In the genomic region with DNA sequence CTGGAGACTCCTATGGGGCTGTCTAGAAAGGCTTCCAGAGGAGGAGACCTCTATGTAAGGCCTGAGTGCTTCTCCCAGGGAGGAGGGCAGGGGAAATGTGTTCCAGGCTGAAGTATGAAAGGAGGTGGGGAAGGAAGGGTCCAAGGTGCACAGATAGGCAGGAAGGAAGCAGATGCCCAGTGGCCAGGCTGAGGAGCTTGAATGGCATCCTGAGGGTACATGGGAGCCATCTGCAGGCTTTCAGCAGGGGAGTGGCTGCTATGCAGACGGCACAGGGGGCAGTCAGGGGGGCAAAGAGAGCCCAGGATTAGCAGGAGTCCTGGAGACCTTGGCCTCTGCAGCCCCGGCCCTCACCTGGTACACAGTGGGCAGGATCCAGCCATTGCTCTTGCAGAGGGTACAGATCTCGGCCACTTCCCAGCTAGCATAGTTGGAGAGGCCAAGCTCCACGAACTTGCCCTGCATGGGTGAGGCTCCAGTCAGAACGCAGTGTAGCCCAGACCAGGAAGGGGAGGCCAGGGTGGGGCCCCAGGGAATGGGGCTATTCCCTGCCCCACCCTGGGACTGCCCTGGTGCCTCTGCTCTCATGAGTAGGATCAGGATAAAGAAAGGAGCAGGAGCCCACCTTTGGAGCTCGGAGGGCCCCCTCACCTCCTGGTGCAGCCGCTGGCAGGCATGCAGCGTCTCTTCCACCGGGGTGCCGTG, we compare ENCODE assay signal across 1 cellular context.
TF ChIP-seq lines count a peak whose summit lies in the region.

No MANE protein-coding gene starts in this region.

TF ChIP-seq in K562, 482 proteins besides CTCF, POLR2A, EP300 and RAD21:
- TF ChIP-seq RBFOX2 (IDR thresholded peaks at IDR 0.05; ENCODE audit: low read depth, low read length): 0 out of 2 replicates have a peak, but pooled peaks have one; percentile 21
- TF ChIP-seq, protein P1, sequence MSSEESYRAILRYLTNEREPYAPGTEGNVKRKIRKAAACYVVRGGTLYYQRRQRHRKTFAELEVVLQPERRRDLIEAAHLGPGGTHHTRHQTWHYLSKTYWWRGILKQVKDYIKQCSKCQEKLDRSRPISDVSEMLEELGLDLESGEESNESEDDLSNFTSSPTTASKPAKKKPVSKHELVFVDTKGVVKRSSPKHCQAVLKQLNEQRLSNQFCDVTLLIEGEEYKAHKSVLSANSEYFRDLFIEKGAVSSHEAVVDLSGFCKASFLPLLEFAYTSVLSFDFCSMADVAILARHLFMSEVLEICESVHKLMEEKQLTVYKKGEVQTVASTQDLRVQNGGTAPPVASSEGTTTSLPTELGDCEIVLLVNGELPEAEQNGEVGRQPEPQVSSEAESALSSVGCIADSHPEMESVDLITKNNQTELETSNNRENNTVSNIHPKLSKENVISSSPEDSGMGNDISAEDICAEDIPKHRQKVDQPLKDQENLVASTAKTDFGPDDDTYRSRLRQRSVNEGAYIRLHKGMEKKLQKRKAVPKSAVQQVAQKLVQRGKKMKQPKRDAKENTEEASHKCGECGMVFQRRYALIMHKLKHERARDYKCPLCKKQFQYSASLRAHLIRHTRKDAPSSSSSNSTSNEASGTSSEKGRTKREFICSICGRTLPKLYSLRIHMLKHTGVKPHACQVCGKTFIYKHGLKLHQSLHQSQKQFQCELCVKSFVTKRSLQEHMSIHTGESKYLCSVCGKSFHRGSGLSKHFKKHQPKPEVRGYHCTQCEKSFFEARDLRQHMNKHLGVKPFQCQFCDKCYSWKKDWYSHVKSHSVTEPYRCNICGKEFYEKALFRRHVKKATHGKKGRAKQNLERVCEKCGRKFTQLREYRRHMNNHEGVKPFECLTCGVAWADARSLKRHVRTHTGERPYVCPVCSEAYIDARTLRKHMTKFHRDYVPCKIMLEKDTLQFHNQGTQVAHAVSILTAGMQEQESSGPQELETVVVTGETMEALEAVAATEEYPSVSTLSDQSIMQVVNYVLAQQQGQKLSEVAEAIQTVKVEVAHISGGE (CRISPR knock-in tag; IDR thresholded peaks at IDR 0.05): no peak
- no peak for TF ChIP-seq ELF4 (CRISPR knock-in tag; IDR thresholded peaks at IDR 0.05)
- TF ChIP-seq HDAC8 (tag; IDR thresholded peaks at IDR 0.05): no peak
- TF ChIP-seq STAT5A (IDR thresholded peaks at IDR 0.05; ENCODE audit: borderline replicate concordance, low read length): no peak
- TF ChIP-seq RBM34 (IDR thresholded peaks at IDR 0.05; ENCODE audit: borderline replicate concordance, insufficient read depth, low read length): no peak
- TF ChIP-seq SMAD3 (CRISPR knock-in tag; conservative IDR thresholded peaks at IDR 0.05): no peak
- TF ChIP-seq SMARCE1 (IDR thresholded peaks at IDR 0.05): no peak
- no peak for TF ChIP-seq SAFB2 (IDR thresholded peaks at IDR 0.05; ENCODE audit: borderline replicate concordance, low read depth, low read length, severe bottlenecking)
